27 cellular contexts compared by ENCODE assay signal in genomic region chr5:4335078-4335477, GRCh38.
"Had no signal": no experiment of that assay in that cellular context is flagged by ENCODE, and none has a peak within 500 bp of the region (broad histone marks: within the 10 kb centered on the region; RNA-seq: fewer than 3 reads in every experiment).

No MANE protein-coding gene starts in this region.

- H3K27me3 Mint-ChIP-seq: dendritic cell treated with granulocyte-macrophage colony-stimulating factor and Interleukin-4, amounts not matched to agents 40 ng/mL and 50 ng/mL, for 4 days; effector memory CD8-positive, alpha-beta T cell had no signal

- FAIRE-seq: endometrium, islet of Langerhans, keratinocyte had no signal

- H3K9me3 ChIP-seq: colonic mucosa, esophagus squamous epithelium, gastrocnemius medialis, heart right ventricle, lower lobe of right lung had no signal

- H3K27ac ChIP-seq: colonic mucosa, epithelial cell of prostate, esophagus squamous epithelium, gastrocnemius medialis, heart right ventricle, left lung, lower lobe of right lung had no signal

- H3K4me3 ChIP-seq: colonic mucosa, esophagus squamous epithelium, gastrocnemius medialis, heart right ventricle, left lung, lower lobe of right lung, mucosa of descending colon had no signal

- H3K4me1 Mint-ChIP-seq: endodermal cell had no signal

- H3K36me3 ChIP-seq: colonic mucosa, esophagus squamous epithelium, gastrocnemius medialis, heart right ventricle, left lung, lower lobe of right lung had no signal

- DNase-seq: colonic mucosa; cortex of kidney; effector CD8-positive, alpha-beta T cell; effector memory CD8-positive, alpha-beta T cell; endodermal cell; erythroblast; esophagus squamous epithelium; foreskin fibroblast; foreskin melanocyte; gastrocnemius medialis; glutamatergic neuron; head of caudate nucleus; heart right ventricle; hippocampal formation; left cardiac atrium; left lung; left ventricle myocardium superior; lower lobe of right lung; mesenchymal stem cell; mucosa of descending colon had no signal

- H3K9me3 Mint-ChIP-seq: endodermal cell had no signal

- H3K27me3 ChIP-seq: colonic mucosa, esophagus squamous epithelium, gastrocnemius medialis, left lung had no signal

- H3K27ac Mint-ChIP-seq: dendritic cell treated with granulocyte-macrophage colony-stimulating factor and Interleukin-4, amounts not matched to agents 40 ng/mL and 50 ng/mL, for 4 days; effector memory CD8-positive, alpha-beta T cell; endodermal cell; mesothelial cell of epicardium had no signal

- H3K4me3 Mint-ChIP-seq: dendritic cell treated with granulocyte-macrophage colony-stimulating factor and Interleukin-4, amounts not matched to agents 40 ng/mL and 50 ng/mL, for 4 days; effector memory CD8-positive, alpha-beta T cell; endodermal cell; mesothelial cell of epicardium had no signal

- H3K36me3 Mint-ChIP-seq: mesothelial cell of epicardium had no signal

- H3K4me1 ChIP-seq: colonic mucosa, esophagus squamous epithelium, gastrocnemius medialis, heart right ventricle, left lung, lower lobe of right lung had no signal

- ATAC-seq: effector memory CD8-positive, alpha-beta T cell; esophagus mucosa; gastrocnemius medialis; heart right ventricle; left cardiac atrium; left lung; left ventricle myocardium superior; lower lobe of right lung; mucosa of descending colon had no signal
